30 cellular contexts compared by ENCODE assay signal in the genomic region with DNA sequence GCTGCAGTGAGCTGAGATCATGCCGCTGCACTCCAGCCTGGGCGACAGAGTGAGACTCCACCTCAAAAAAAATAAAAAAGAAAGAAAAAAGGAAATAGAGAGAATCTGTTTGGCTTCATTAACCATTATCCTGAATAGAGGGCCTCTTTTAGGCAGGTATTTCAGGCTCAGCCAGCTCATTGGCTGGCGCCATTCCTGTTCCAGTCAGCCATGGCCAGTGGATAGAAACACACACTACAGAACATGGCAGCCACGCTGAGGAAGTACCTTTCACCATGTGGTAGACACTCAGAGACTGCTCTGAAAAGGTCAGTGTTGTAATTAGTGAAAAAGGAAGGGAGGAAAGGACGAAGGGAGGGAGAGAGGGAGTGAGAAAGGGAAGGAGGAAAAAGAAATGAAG.
DNase-seq lines count a peak whose midpoint lies in the region; ATAC-seq, FAIRE-seq and TF ChIP-seq lines count a peak whose summit lies in the region.
"Had no signal": no experiment of that assay in that cellular context is flagged by ENCODE, and none has a peak within 500 bp of the region (broad histone marks: within the 10 kb centered on the region; RNA-seq: fewer than 3 reads in every experiment).

No MANE protein-coding gene starts in this region.

- no TSS peak for BruUV-seq in Calu3 (replicated peaks; lab: Mats Ljungman, UMichigan)
- no TSS peak for BruUV-seq in IMR-90 (replicated peaks; lab: Mats Ljungman, UMichigan)

- H4K20me1 ChIP-seq in IMR-90 (ENCODE audit: insufficient read depth, low read length), result no peaks in the 10 kb centered on the region
- no peaks in the 10 kb centered on the region for H4K20me1 ChIP-seq in astrocyte (ENCODE audit: insufficient read depth, low read length)
- H4K20me1 ChIP-seq in H9 (ENCODE audit: control insufficient read depth, insufficient read depth, insufficient read length), result no peaks in the 10 kb centered on the region
- H4K20me1 ChIP-seq: BLaER1 treated with 17β-estradiol and CSF1 and Interleukin-3, amounts not matched to agents 10 nM and 100 nM had no signal

- H3K9me3 ChIP-seq in IMR-90 (ENCODE audit: control insufficient read depth, insufficient read depth, low read length) (0 out of 2 replicates have a peak, but pooled peaks cover 1% of the 10 kb centered on the region), astrocyte (ENCODE audit: insufficient read depth, low read depth, low read length) (no peaks in the 10 kb centered on the region), neuronal stem cell (replicated peaks in 1 of 2; ENCODE audit: control insufficient read depth in 2 of 2, insufficient read depth in 1 of 2, low read depth in 1 of 2, low read length in 2 of 2) (peaks cover 0 to 3% of the 10 kb centered on the region in 2 donors), H9 (ENCODE audit: control insufficient read depth, low read depth, low read length) (no peaks in the 10 kb centered on the region), HAP-1 (no peaks in the 10 kb centered on the region)

- H4K8ac ChIP-seq in IMR-90 (ENCODE audit: low read depth in 2 of 2, low read length in 2 of 2) (peak overlapping the region; percentile 3 to 36), neuronal stem cell (ENCODE audit: low read depth, low read length) (no peak overlapping the region), H9 (replicated peaks; ENCODE audit: insufficient read length, low read depth, low read length) (no peak overlapping the region)

- 100% methylated on average over 1 of the region's 5 CpGs; no CpG with 5 or more reads in 1 of the 2 experiments for WGBS in IMR-90 (ENCODE audit: extremely low coverage in 2 of 2, insufficient read length in 1 of 2), 2 experiments
- WGBS in neuronal stem cell (ENCODE audit: extremely low coverage in 2 of 2, insufficient read length in 2 of 2, insufficient replicate concordance in 1 of 2), 2 donors, result 100% methylated on average over 1 of the region's 5 CpGs; no CpG with 5 or more reads in 1 of the 2 donors
- WGBS in H9 (ENCODE audit: extremely low coverage, insufficient read length, low lambda C conversion rate), result 100% methylated on average over 1 of the region's 5 CpGs

- H3K79me2 ChIP-seq in astrocyte (ENCODE audit: insufficient read depth, low read length) (no peaks in the 10 kb centered on the region), H9 (ENCODE audit: insufficient read depth, low read length) (no peaks in the 10 kb centered on the region)

- H4K5ac ChIP-seq in IMR-90 (ENCODE audit: low read depth, low read length), result peak overlapping the region; percentile 57; the same call in 1 of the 2 replicates
- no peak overlapping the region for H4K5ac ChIP-seq in H9 (ENCODE audit: insufficient read length, low read depth, low read length)

- POLR2A ChIA-PET in IMR-90 (lab: Charles Lee; ENCODE audit: unreplicated experiment), result no interaction called here

- H2BK12ac ChIP-seq in neuronal stem cell (ENCODE audit: low read length) (no peak overlapping the region), H9 (ENCODE audit: insufficient read length, low read depth, low read length) (no peak overlapping the region)

- H3K36me3 ChIP-seq in IMR-90 (ENCODE audit: control insufficient read depth, insufficient read depth, low read length) (no peaks in the 10 kb centered on the region), astrocyte (ENCODE audit: insufficient read depth, low read length) (no peaks in the 10 kb centered on the region), neuronal stem cell (replicated peaks in 1 of 2; ENCODE audit: control insufficient read depth in 2 of 2, insufficient read depth in 2 of 2, low read length in 2 of 2) (no peaks in the 10 kb centered on the region), HAP-1 (replicated peaks) (no peaks in the 10 kb centered on the region)
- H3K36me3 ChIP-seq: BLaER1 treated with 17β-estradiol and CSF1 and Interleukin-3, amounts not matched to agents 10 nM and 100 nM had no signal

- no peak overlapping the region for H3T11ph ChIP-seq in H9 (ENCODE audit: low read length)

- peak overlapping the region; percentile 91; the same call in 1 of the 2 replicates for H3K18ac ChIP-seq in IMR-90 (ENCODE audit: low read depth, low read length)
- H3K18ac ChIP-seq in neuronal stem cell (ENCODE audit: low read length), result no peak overlapping the region
- H3K18ac ChIP-seq in H9 (ENCODE audit: insufficient read length, low read depth, low read length), result no peak overlapping the region

- peak overlapping the region; percentile 82 for H4K91ac ChIP-seq in IMR-90 (ENCODE audit: insufficient read depth, low read depth, low read length)
- H4K91ac ChIP-seq in neuronal stem cell (ENCODE audit: low read depth, low read length, poor library complexity), result peak overlapping the region; percentile 38
- no peak overlapping the region for H4K91ac ChIP-seq in H9 (ENCODE audit: insufficient read length, low read depth, low read length)

- H3K4me1 ChIP-seq in IMR-90 (ENCODE audit: control insufficient read depth, insufficient read depth, low read length), result peaks cover 3% of the 10 kb centered on the region
- peaks cover 34% of the 10 kb centered on the region for H3K4me1 ChIP-seq in astrocyte (ENCODE audit: insufficient read depth, low read length)
- peaks cover 4 to 7% of the 10 kb centered on the region in 2 donors for H3K4me1 ChIP-seq in neuronal stem cell (ENCODE audit: control insufficient read depth in 2 of 2, insufficient read depth in 1 of 2, low read depth in 1 of 2, low read length in 2 of 2)
- no peaks in the 10 kb centered on the region for H3K4me1 ChIP-seq in H9 (ENCODE audit: insufficient read depth, low read length)
- no peaks in the 10 kb centered on the region for H3K4me1 ChIP-seq in HAP-1
- H3K4me1 ChIP-seq: BLaER1 treated with 17β-estradiol and CSF1 and Interleukin-3, amounts not matched to agents 10 nM and 100 nM had no signal

- in situ Hi-C loops in IMR-90 (cut with MboI; ENCODE audit: low sequenced_read_pairs), result no loop called here
- in situ Hi-C loops in HAP-1 (cut with MboI; ENCODE audit: low sequenced_read_pairs), result no loop called here

- no peak overlapping the region for H3K4me2 ChIP-seq in IMR-90 (ENCODE audit: low read depth, low read length)
- H3K4me2 ChIP-seq in astrocyte (ENCODE audit: low read length), result no peak overlapping the region
- H3K4me2 ChIP-seq in neuronal stem cell (ENCODE audit: insufficient read depth, low read length, poor library complexity, severe bottlenecking), result no peak overlapping the region
- H3K4me2 ChIP-seq in H9 (ENCODE audit: insufficient read depth, insufficient read length, low read length), result no peak overlapping the region
- H3K4me2 ChIP-seq: BLaER1 treated with 17β-estradiol and CSF1 and Interleukin-3, amounts not matched to agents 10 nM and 100 nM; GM23338 had no signal

- peak overlapping the region; percentile 47 for H2AK9ac ChIP-seq in IMR-90 (replicated peaks; ENCODE audit: low read depth, low read length, poor library complexity)

- no peak overlapping the region for H3K56ac ChIP-seq in IMR-90 (ENCODE audit: extremely low read depth, insufficient read depth, low read length)
- no peak overlapping the region for H3K56ac ChIP-seq in H9 (ENCODE audit: insufficient read length, low read depth, low read length)

- H3K4ac ChIP-seq in IMR-90 (ENCODE audit: low read depth, low read length) (peak overlapping the region; percentile 86; the same call in 1 of the 2 replicates), neuronal stem cell (ENCODE audit: low read length) (no peak overlapping the region), H9 (ENCODE audit: low read depth, low read length) (no peak overlapping the region)

- H3K9me1 ChIP-seq in IMR-90 (ENCODE audit: insufficient read depth, low read length), result peaks cover 3% of the 10 kb centered on the region; the same call in 1 of the 2 replicates

- no peak for TF ChIP-seq RAD21 in IMR-90 (IDR thresholded peaks at IDR 0.05; ENCODE audit: low read length)

- peak overlapping the region; percentile 63 for H2BK5ac ChIP-seq in IMR-90 (ENCODE audit: low read depth, low read length, poor library complexity, severe bottlenecking)
- no peak overlapping the region for H2BK5ac ChIP-seq in neuronal stem cell (ENCODE audit: low read length)
- H2BK5ac ChIP-seq in H9 (ENCODE audit: insufficient read length, low read length), result no peak overlapping the region

- ATAC-seq in IMR-90 (ENCODE audit: low read depth), result no peak
- ATAC-seq: GM12878, GM23338, HepG2, K562, T-cell had no signal

- H3K36me3 Mint-ChIP-seq in Calu3 (ENCODE audit: insufficient read depth, unreplicated experiment) (peaks cover 16% of the 10 kb centered on the region), astrocyte (ENCODE audit: low read depth, unreplicated experiment) (peaks cover 3% of the 10 kb centered on the region), H9 (ENCODE audit: insufficient read depth in 1 of 3, low read depth in 3 of 3) (peaks cover 0 to 4% (median 3%) of the 10 kb centered on the region in 3 experiments; a peak in 1 of 7 replicates)
- H3K36me3 Mint-ChIP-seq: CD4-positive, alpha-beta memory T cell; T-cell had no signal

- H3K4me3 ChIP-seq in IMR-90 (ENCODE audit: insufficient read depth, low read depth, low read length), result no peak overlapping the region
- H3K4me3 ChIP-seq in astrocyte (ENCODE audit: insufficient read depth, low read depth, low read length), result no peak overlapping the region
- H3K4me3 ChIP-seq in neuronal stem cell (ENCODE audit: low read length in 2 of 2), result no peak overlapping the region
- no peak overlapping the region for H3K4me3 ChIP-seq in HAP-1
- H3K4me3 ChIP-seq: BLaER1 treated with 17β-estradiol and CSF1 and Interleukin-3, amounts not matched to agents 10 nM and 100 nM; GM12878; GM23338; K562 had no signal

- H3K27me3 Mint-ChIP-seq in Calu3 (ENCODE audit: unreplicated experiment) (no peaks in the 10 kb centered on the region), astrocyte (ENCODE audit: low read depth, unreplicated experiment) (no peaks in the 10 kb centered on the region), H9 (ENCODE audit: low read depth) (no peaks in the 10 kb centered on the region)

- H3K9me3 Mint-ChIP-seq in Calu3 (ENCODE audit: low read depth, unreplicated experiment) (peaks cover 4% of the 10 kb centered on the region), astrocyte (ENCODE audit: unreplicated experiment) (peaks cover 2% of the 10 kb centered on the region), H9 (peaks cover 5 to 13% of the 10 kb centered on the region in 2 experiments; a peak in 4 of 5 replicates)

- no peak for DNase-seq in Calu3
- no peak for DNase-seq in IMR-90
- no peak for DNase-seq in astrocyte (ENCODE audit: low read depth)
- no peak for DNase-seq in neuronal stem cell (ENCODE audit: low spot score)
- no peak for DNase-seq in DMS79 (lab: John Stamatoyannopoulos, UW)
- DNase-seq in H9, result no peak
- DNase-seq in NCI-H146 treated with DMSO at 0.1 percent for 48 hours (lab: John Stamatoyannopoulos, UW; ENCODE audit: unreplicated experiment), result no peak
- no peak for DNase-seq in HAP-1 (ENCODE audit: low spot score in 2 of 2)
- DNase-seq: AML-193; CD4-positive, alpha-beta memory T cell; COR-L47; EL; GDM1; Kasumi-1; MV-4-11; NCI-H1105 treated with DMSO at 0.1 percent for 48 hours; NCI-H146; NCI-H2029; NCI-H446 treated with DMSO at 0.1 percent for 48 hours; NCI-H526; NCI-H82; NK-92 treated with Interleukin-12 subunit alpha and Interleukin-12 subunit beta, amount 100 ng/mL, for 24 hours; SHP77; T-cell had no signal

- H2BK20ac ChIP-seq in IMR-90 (ENCODE audit: low read depth, low read length) (peak overlapping the region; percentile 90; the same call in 1 of the 2 replicates), H9 (ENCODE audit: low read depth, low read length, poor library complexity, severe bottlenecking) (no peak overlapping the region)

- TF ChIP-seq CTCF in Calu3 (IDR thresholded peaks at IDR 0.05; ENCODE audit: unreplicated experiment) (no peak), IMR-90 (conservative IDR thresholded peaks at IDR 0.05; ENCODE audit: low read depth, low read length) (no peak), astrocyte (IDR thresholded peaks at IDR 0.05; ENCODE audit: insufficient read depth, low read depth, low read length) (no peak), H9 (conservative IDR thresholded peaks at IDR 0.05) (no peak)

- H3K4me1 Mint-ChIP-seq in Calu3 (ENCODE audit: low read depth, unreplicated experiment) (peaks cover 48% of the 10 kb centered on the region), astrocyte (ENCODE audit: low read depth, unreplicated experiment) (peaks cover 29% of the 10 kb centered on the region), H9 (peaks cover 0 to 4% of the 10 kb centered on the region in 2 experiments; a peak in 3 of 4 replicates)
- H3K4me1 Mint-ChIP-seq: CD4-positive, alpha-beta memory T cell; GM23338; T-cell had no signal

- H2BK120ac ChIP-seq in IMR-90 (ENCODE audit: low read depth, low read length) (peak overlapping the region; percentile 92), neuronal stem cell (ENCODE audit: low read depth, low read length) (no peak overlapping the region), H9 (ENCODE audit: low read depth, low read length, poor library complexity, severe bottlenecking) (no peak overlapping the region)

- H3K79me1 ChIP-seq in IMR-90 (ENCODE audit: low read depth in 1 of 2, low read length in 2 of 2) (no peaks in the 10 kb centered on the region), neuronal stem cell (ENCODE audit: low read depth, low read length) (no peaks in the 10 kb centered on the region), H9 (ENCODE audit: insufficient read depth, low read depth, low read length, poor library complexity, severe bottlenecking) (no peaks in the 10 kb centered on the region)

- no peak overlapping the region for H3K4me3 Mint-ChIP-seq in Calu3 (ENCODE audit: low read depth, unreplicated experiment)
- no peak overlapping the region for H3K4me3 Mint-ChIP-seq in astrocyte (ENCODE audit: unreplicated experiment)
- H3K4me3 Mint-ChIP-seq in H9, result no peak overlapping the region
- H3K4me3 Mint-ChIP-seq: GM23338, T-cell had no signal

- H2AFZ ChIP-seq in IMR-90 (replicated peaks; ENCODE audit: low read length, poor library complexity), result no peak overlapping the region
- H2AFZ ChIP-seq in astrocyte (ENCODE audit: low read depth, low read length), result no peak overlapping the region
- no peak overlapping the region for H2AFZ ChIP-seq in neuronal stem cell (ENCODE audit: low read length)
- no peak overlapping the region for H2AFZ ChIP-seq in H9 (ENCODE audit: low read length)
- H2AFZ ChIP-seq: GM23338 had no signal

- no peak for FAIRE-seq in astrocyte (lab: Jason Lieb, UNC)
- FAIRE-seq: A204.1, GM12878, HepG2, K562 had no signal

- dilution Hi-C loops in IMR-90 (cut with HindIII; ENCODE audit: low sequenced_read_pairs, unreplicated experiment), result no loop called here

- peak overlapping the region; percentile 80 for H3K27ac Mint-ChIP-seq in Calu3 (ENCODE audit: unreplicated experiment)
- peak overlapping the region; percentile 78 for H3K27ac Mint-ChIP-seq in astrocyte (ENCODE audit: unreplicated experiment)
- H3K27ac Mint-ChIP-seq in H9, result no peak overlapping the region
- H3K27ac Mint-ChIP-seq: CD4-positive, alpha-beta memory T cell; GM23338; T-cell had no signal

- intact Hi-C loops in Calu3 (cut with micrococcal nuclease; ENCODE audit: unreplicated experiment) (loop anchor here (10.0 kb wide), 1 partner anchor 388 kb away; no protein-coding TSS in a partner anchor), IMR-90 (cut with micrococcal nuclease) (no loop called here)

- H3K27ac ChIP-seq in IMR-90 (ENCODE audit: insufficient read depth, low read length) (no peak overlapping the region), astrocyte (ENCODE audit: low read depth, low read length) (peak overlapping the region; percentile 94), neuronal stem cell (replicated peaks; ENCODE audit: low read length) (no peak overlapping the region), H9 (ENCODE audit: insufficient read length, low read depth, low read length) (no peak overlapping the region)
- H3K27ac ChIP-seq: BLaER1 treated with 17β-estradiol and CSF1 and Interleukin-3, amounts not matched to agents 10 nM and 100 nM had no signal

- H3K23ac ChIP-seq in IMR-90 (ENCODE audit: low read depth, low read length), result no peak overlapping the region
- no peak overlapping the region for H3K23ac ChIP-seq in neuronal stem cell (ENCODE audit: low read depth, low read length, poor library complexity)
- no peak overlapping the region for H3K23ac ChIP-seq in H9 (ENCODE audit: insufficient read length, low read depth, low read length)

- no peak for TF ChIP-seq POLR2A in IMR-90 (IDR thresholded peaks at IDR 0.05; ENCODE audit: low read depth, low read length)

- H2BK15ac ChIP-seq in IMR-90 (ENCODE audit: low read depth, low read length) (peak overlapping the region; percentile 73; the same call in 2 of the 3 replicates), neuronal stem cell (ENCODE audit: low read length) (no peak overlapping the region), H9 (ENCODE audit: low read depth, low read length) (no peak overlapping the region)

- no peaks in the 10 kb centered on the region for H3K27me3 ChIP-seq in IMR-90 (ENCODE audit: control insufficient read depth, insufficient read depth, low read length)
- no peaks in the 10 kb centered on the region for H3K27me3 ChIP-seq in astrocyte (ENCODE audit: insufficient read depth, low read length)
- H3K27me3 ChIP-seq in neuronal stem cell (ENCODE audit: control insufficient read depth in 3 of 3, insufficient read depth in 3 of 3, low read depth in 1 of 3, low read length in 3 of 3), result no peaks in the 10 kb centered on the region
- no peaks in the 10 kb centered on the region for H3K27me3 ChIP-seq in H9 (ENCODE audit: insufficient read depth, low read length)
- no peaks in the 10 kb centered on the region for H3K27me3 ChIP-seq in HAP-1 (ENCODE audit: low read depth)
- H3K27me3 ChIP-seq: BLaER1 treated with 17β-estradiol and CSF1 and Interleukin-3, amounts not matched to agents 10 nM and 100 nM had no signal

- H3K14ac ChIP-seq in IMR-90 (replicated peaks; ENCODE audit: low read depth, low read length) (no peak overlapping the region; the same call in 1 of the 2 replicates), neuronal stem cell (ENCODE audit: low read length) (no peak overlapping the region), H9 (ENCODE audit: insufficient read depth, low read length) (no peak overlapping the region)

- no peak overlapping the region for H3K9ac ChIP-seq in IMR-90 (ENCODE audit: low read depth, low read length)
- H3K9ac ChIP-seq in astrocyte (ENCODE audit: low read length), result no peak overlapping the region
- H3K9ac ChIP-seq in neuronal stem cell (ENCODE audit: low read depth, low read length, poor library complexity), result no peak overlapping the region
- no peak overlapping the region for H3K9ac ChIP-seq in H9 (ENCODE audit: extremely low read depth, insufficient read length, low read length)
- H3K9ac ChIP-seq: BLaER1 treated with 17β-estradiol and CSF1 and Interleukin-3, amounts not matched to agents 10 nM and 100 nM had no signal

- CTCF ChIA-PET in Calu3 (lab: Charles Lee), result no interaction called here
- CTCF ChIA-PET in IMR-90 (lab: Yijun Ruan, JAX), result no interaction called here

- H2AK5ac ChIP-seq in IMR-90 (ENCODE audit: low read depth, low read length), result peak overlapping the region; percentile 79
- H2AK5ac ChIP-seq in neuronal stem cell (ENCODE audit: low read depth, low read length), result no peak overlapping the region
- H2AK5ac ChIP-seq in H9 (ENCODE audit: insufficient read length, low read length), result no peak overlapping the region

- no peaks in the 10 kb centered on the region for H3K23me2 ChIP-seq in H9 (ENCODE audit: insufficient read length, low read depth, low read length, poor library complexity, severe bottlenecking)

Comparison
In these comparisons a context has a peak if more than half of its experiments do, and no peak if none do; other contexts are left out.
1. H3K27ac Mint-ChIP-seq: peak in Calu3 (single experiment) and astrocyte (single experiment); none in H9 (0 of 3).
2. H4K8ac ChIP-seq: peak in IMR-90 (2 of 2); none in neuronal stem cell (single experiment) and H9 (single experiment).